Comparison of ENCODE assay signal across 19 cellular contexts in the genomic region with DNA sequence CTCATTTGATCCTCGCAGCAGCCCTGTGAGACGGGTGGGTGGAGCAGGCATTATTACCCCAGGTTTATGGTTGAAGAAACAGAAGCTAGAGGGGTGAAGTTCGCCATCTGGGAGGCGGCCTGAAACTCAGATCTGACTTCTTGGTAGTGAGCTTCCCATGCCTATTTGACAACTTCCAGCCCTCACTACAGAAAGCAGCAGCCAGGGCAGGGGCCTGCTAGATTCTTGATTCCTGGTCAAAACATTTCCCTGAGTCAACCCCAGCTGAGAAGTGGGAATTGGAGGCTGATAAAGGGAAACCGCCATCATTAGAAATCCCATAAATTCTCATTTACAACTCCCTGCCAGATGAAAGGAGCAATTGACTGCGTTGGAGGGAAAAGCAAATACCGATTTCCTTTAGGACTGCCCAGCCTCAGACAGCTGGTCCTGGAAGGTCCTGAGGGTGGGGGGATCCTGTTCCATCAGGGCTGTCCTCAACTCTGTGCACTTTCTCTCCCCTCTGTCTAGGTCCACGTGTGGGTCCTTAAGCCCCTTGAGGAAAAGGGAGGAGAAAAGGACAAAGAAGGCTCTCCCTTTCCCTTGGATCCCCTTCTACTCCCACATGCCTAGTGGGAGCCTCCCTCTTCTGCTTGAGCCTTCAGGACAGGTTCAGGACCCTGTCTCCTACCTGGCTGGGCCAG. TPM values are rescaled to one million over a fixed set of nuclear protein-coding genes. Genes with fewer than 3 reads are reported as not detected.
A peak's percentile ranks its signal among the peaks of the same experiment; 100 is the strongest.
DNase-seq lines count a peak whose midpoint lies in the region; TF ChIP-seq lines count a peak whose summit lies in the region.
"Had no signal": no experiment of that assay in that cellular context is flagged by ENCODE, and none has a peak within 500 bp of the region (broad histone marks: within the 10 kb centered on the region; RNA-seq: fewer than 3 reads in every experiment).

No MANE protein-coding gene starts in this region.

- H3K4me3 ChIP-seq in Peyer's patch: no peak overlapping the region
- H3K4me3 ChIP-seq: adrenal gland, BLaER1, coronary artery had no signal

- DNase-seq in SHP77 (lab: John Stamatoyannopoulos, UW) (peak; percentile 19 to 44), SHP77 treated with DMSO at 0.1 percent for 48 hours (lab: John Stamatoyannopoulos, UW) (no peak), Peyer's patch (peak in 2 of 3 donors; percentile 71 to 75), mesothelial cell of epicardium (ENCODE audit: low spot score in 2 of 2, unreplicated experiment in 2 of 2) (no peak), medulla oblongata (ENCODE audit: extremely low spot score) (no peak), SW 1271 (lab: John Stamatoyannopoulos, UW) (no peak), HFFc6 (no peak)
- DNase-seq in activated naive CD4-positive, alpha-beta T cell treated with anti-CD3 and anti-CD28 coated beads, Interleukin-2, amount 50 U/mL, for 16 hours: no peak
- DNase-seq: activated B cell treated with CpG ODN at 0.5 μM for 24 hours; activated CD4-positive, alpha-beta memory T cell treated with anti-CD3 and anti-CD28 coated beads for 36 hours; activated gamma-delta T cell; adrenal gland; endodermal cell; GOT3; left cardiac atrium; substantia nigra had no signal

- TF ChIP-seq POLR2A in Peyer's patch (IDR thresholded peaks at IDR 0.05): no peak

- H3K4me3 Mint-ChIP-seq in mesothelial cell of epicardium (no peak overlapping the region), HFFc6 (no peak overlapping the region)
- H3K4me3 Mint-ChIP-seq: activated B cell treated with CpG ODN at 0.5 μM for 24 hours; activated CD4-positive, alpha-beta memory T cell treated with anti-CD3 and anti-CD28 coated beads for 36 hours; endodermal cell; natural killer cell treated with Interleukin-12 subunit alpha and Interleukin-12 subunit beta and Interleukin-15 and Interleukin-18, amount 100 ng/mL, for 72 hours had no signal

- no peaks in the 10 kb centered on the region for H3K36me3 ChIP-seq in Peyer's patch
- H3K36me3 ChIP-seq: adrenal gland, BLaER1 had no signal

- H3K9me3 ChIP-seq in Peyer's patch: no peaks in the 10 kb centered on the region
- H3K9me3 ChIP-seq: adrenal gland, BLaER1 had no signal

- H3K27me3 ChIP-seq in Peyer's patch: peaks cover 0 to 5% of the 10 kb centered on the region in 2 donors

- H3K9me3 Mint-ChIP-seq in mesothelial cell of epicardium: no peaks in the 10 kb centered on the region
- no peaks in the 10 kb centered on the region for H3K9me3 Mint-ChIP-seq in HFFc6
- H3K9me3 Mint-ChIP-seq: activated B cell treated with CpG ODN at 0.5 μM for 24 hours; activated CD4-positive, alpha-beta memory T cell treated with anti-CD3 and anti-CD28 coated beads for 36 hours; endodermal cell; natural killer cell treated with Interleukin-12 subunit alpha and Interleukin-12 subunit beta and Interleukin-15 and Interleukin-18, amount 100 ng/mL, for 72 hours had no signal

- H3K4me1 Mint-ChIP-seq in mesothelial cell of epicardium (peaks cover 34% of the 10 kb centered on the region), HFFc6 (ENCODE audit: low read depth) (no peaks in the 10 kb centered on the region)

- no peaks in the 10 kb centered on the region for H3K36me3 Mint-ChIP-seq in mesothelial cell of epicardium
- H3K36me3 Mint-ChIP-seq in HFFc6 (ENCODE audit: low read depth): no peaks in the 10 kb centered on the region
- H3K36me3 Mint-ChIP-seq: activated CD4-positive, alpha-beta memory T cell treated with anti-CD3 and anti-CD28 coated beads for 36 hours; natural killer cell treated with Interleukin-12 subunit alpha and Interleukin-12 subunit beta and Interleukin-15 and Interleukin-18, amount 100 ng/mL, for 72 hours had no signal

- H3K27me3 Mint-ChIP-seq in mesothelial cell of epicardium (ENCODE audit: low read depth): peaks cover 13% of the 10 kb centered on the region
- H3K27me3 Mint-ChIP-seq in HFFc6 (ENCODE audit: insufficient read depth): peaks cover 47% of the 10 kb centered on the region

- H3K27ac Mint-ChIP-seq in mesothelial cell of epicardium: peak overlapping the region; percentile 61
- no peak overlapping the region for H3K27ac Mint-ChIP-seq in HFFc6
- H3K27ac Mint-ChIP-seq: activated B cell treated with CpG ODN at 0.5 μM for 24 hours; activated CD4-positive, alpha-beta memory T cell treated with anti-CD3 and anti-CD28 coated beads for 36 hours; endodermal cell; natural killer cell treated with Interleukin-12 subunit alpha and Interleukin-12 subunit beta and Interleukin-15 and Interleukin-18, amount 100 ng/mL, for 72 hours had no signal

- H3K4me1 ChIP-seq in Peyer's patch: peaks cover 0 to 54% (median 3%) of the 10 kb centered on the region in 4 donors
- H3K4me1 ChIP-seq: adrenal gland, BLaER1 had no signal

- no peak for TF ChIP-seq CTCF in Peyer's patch (IDR thresholded peaks at IDR 0.05)
- TF ChIP-seq CTCF in mesothelial cell of epicardium (IDR thresholded peaks at IDR 0.05; ENCODE audit: unreplicated experiment): no peak
- no peak for TF ChIP-seq CTCF in HFFc6 (IDR thresholded peaks at IDR 0.05)

- H3K27ac ChIP-seq in Peyer's patch: peak overlapping the region in 3 of 4 donors; percentile 21 to 70 (median 67)
- H3K27ac ChIP-seq: adrenal gland, BLaER1, coronary artery had no signal

RNA-seq across cellular contexts. Expression of a gene that starts 10.2 kb away (rescaled TPM):
- total RNA-seq in Peyer's patch: 10 to 100 TPM; 11.6 to 23.6 (median 16.6) TPM
- total RNA-seq in mesothelial cell of epicardium: 45.3 to 46.8 TPM (median 45.5 TPM) in 3 replicates
- total RNA-seq in HFFc6 (2021; fragmentation: NEBNext Ultra II Directional; extraction: Animal tissue kit (Norgen Biotek cat#: 25700)): 1 to 10 TPM; 4.1 to 7.9 (median 6.6) TPM

Comparison
In these comparisons a context has a peak if more than half of its experiments do, and no peak if none do; other contexts are left out.
1. DNase-seq: peak in SHP77 (2 of 2) and Peyer's patch (2 of 3); none in SHP77 treated with DMSO at 0.1 percent for 48 hours (single experiment), mesothelial cell of epicardium (0 of 2), medulla oblongata (single experiment), SW 1271 (0 of 2), activated naive CD4-positive, alpha-beta T cell treated with anti-CD3 and anti-CD28 coated beads, Interleukin-2, amount 50 U/mL, for 16 hours (single experiment) and HFFc6 (single experiment).